1 cellular context compared by ENCODE assay signal in the genomic region with DNA sequence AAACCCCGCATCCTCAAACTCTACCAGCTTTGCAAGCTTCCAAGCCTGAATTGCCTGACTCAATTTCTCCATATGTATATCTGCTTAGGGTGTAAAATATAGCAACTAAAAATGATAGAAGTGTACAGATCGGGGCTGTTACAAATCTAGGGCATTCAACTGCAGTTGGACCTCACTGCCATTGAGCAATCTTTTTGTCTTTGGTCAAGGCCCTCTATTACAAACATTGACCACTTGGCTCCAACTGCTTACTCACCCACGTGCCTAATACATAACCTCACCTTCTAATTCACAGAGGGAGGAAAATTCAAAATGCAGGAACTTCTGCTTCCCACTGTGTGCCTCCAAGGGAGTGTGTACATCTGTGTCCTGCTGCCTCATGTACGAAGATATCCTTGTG.
A peak's percentile ranks its signal among the peaks of the same experiment; 100 is the strongest.
TF ChIP-seq lines count a peak whose summit lies in the region.

No MANE protein-coding gene starts in this region.

TF ChIP-seq in HepG2, 621 proteins besides CTCF, POLR2A, EP300 and RAD21 (continued from another document and continues in another):
- TF ChIP-seq, protein P1, sequence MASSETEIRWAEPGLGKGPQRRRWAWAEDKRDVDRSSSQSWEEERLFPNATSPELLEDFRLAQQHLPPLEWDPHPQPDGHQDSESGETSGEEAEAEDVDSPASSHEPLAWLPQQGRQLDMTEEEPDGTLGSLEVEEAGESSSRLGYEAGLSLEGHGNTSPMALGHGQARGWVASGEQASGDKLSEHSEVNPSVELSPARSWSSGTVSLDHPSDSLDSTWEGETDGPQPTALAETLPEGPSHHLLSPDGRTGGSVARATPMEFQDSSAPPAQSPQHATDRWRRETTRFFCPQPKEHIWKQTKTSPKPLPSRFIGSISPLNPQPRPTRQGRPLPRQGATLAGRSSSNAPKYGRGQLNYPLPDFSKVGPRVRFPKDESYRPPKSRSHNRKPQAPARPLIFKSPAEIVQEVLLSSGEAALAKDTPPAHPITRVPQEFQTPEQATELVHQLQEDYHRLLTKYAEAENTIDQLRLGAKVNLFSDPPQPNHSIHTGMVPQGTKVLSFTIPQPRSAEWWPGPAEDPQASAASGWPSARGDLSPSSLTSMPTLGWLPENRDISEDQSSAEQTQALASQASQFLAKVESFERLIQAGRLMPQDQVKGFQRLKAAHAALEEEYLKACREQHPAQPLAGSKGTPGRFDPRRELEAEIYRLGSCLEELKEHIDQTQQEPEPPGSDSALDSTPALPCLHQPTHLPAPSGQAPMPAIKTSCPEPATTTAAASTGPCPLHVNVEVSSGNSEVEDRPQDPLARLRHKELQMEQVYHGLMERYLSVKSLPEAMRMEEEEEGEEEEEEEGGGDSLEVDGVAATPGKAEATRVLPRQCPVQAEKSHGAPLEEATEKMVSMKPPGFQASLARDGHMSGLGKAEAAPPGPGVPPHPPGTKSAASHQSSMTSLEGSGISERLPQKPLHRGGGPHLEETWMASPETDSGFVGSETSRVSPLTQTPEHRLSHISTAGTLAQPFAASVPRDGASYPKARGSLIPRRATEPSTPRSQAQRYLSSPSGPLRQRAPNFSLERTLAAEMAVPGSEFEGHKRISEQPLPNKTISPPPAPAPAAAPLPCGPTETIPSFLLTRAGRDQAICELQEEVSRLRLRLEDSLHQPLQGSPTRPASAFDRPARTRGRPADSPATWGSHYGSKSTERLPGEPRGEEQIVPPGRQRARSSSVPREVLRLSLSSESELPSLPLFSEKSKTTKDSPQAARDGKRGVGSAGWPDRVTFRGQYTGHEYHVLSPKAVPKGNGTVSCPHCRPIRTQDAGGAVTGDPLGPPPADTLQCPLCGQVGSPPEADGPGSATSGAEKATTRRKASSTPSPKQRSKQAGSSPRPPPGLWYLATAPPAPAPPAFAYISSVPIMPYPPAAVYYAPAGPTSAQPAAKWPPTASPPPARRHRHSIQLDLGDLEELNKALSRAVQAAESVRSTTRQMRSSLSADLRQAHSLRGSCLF (CRISPR knock-in tag; IDR thresholded peaks at IDR 0.05; ENCODE audit: borderline replicate concordance) = no peak
- TF ChIP-seq BCL6 (CRISPR knock-in tag; IDR thresholded peaks at IDR 0.05) = no peak
- TF ChIP-seq, protein P2, sequence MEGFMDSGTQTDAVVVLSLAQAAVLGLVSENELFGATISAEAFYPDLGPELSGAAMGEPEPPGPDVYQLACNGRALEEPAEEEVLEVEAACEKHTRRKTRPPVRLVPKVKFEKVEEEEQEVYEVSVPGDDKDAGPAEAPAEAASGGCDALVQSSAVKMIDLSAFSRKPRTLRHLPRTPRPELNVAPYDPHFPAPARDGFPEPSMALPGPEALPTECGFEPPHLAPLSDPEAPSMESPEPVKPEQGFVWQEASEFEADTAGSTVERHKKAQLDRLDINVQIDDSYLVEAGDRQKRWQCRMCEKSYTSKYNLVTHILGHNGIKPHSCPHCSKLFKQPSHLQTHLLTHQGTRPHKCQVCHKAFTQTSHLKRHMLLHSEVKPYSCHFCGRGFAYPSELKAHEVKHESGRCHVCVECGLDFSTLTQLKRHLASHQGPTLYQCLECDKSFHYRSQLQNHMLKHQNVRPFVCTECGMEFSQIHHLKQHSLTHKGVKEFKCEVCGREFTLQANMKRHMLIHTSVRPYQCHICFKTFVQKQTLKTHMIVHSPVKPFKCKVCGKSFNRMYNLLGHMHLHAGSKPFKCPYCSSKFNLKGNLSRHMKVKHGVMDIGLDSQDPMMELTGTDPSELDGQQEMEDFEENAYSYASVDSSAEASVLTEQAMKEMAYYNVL (CRISPR knock-in tag; IDR thresholded peaks at IDR 0.05; ENCODE audit: borderline replicate concordance) = no peak
- TF ChIP-seq, protein P3, sequence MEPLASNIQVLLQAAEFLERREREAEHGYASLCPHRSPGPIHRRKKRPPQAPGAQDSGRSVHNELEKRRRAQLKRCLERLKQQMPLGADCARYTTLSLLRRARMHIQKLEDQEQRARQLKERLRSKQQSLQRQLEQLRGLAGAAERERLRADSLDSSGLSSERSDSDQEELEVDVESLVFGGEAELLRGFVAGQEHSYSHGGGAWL (CRISPR knock-in tag; IDR thresholded peaks at IDR 0.05) = no peak
- no peak for TF ChIP-seq MAF1 (CRISPR knock-in tag; IDR thresholded peaks at IDR 0.05; ENCODE audit: borderline replicate concordance)
- no peak for TF ChIP-seq ARNT (IDR thresholded peaks at IDR 0.05)
- no peak for TF ChIP-seq JUND (CRISPR knock-in tag; IDR thresholded peaks at IDR 0.05)
- TF ChIP-seq BRCA1 (CRISPR knock-in tag; IDR thresholded peaks at IDR 0.05) = no peak
- TF ChIP-seq NFYB (CRISPR knock-in tag; IDR thresholded peaks at IDR 0.05) = no peak
- TF ChIP-seq RFX3 (CRISPR knock-in tag; IDR thresholded peaks at IDR 0.05) = no peak
- TF ChIP-seq MIXL1 (CRISPR knock-in tag; IDR thresholded peaks at IDR 0.05) = no peak
- TF ChIP-seq HMGA1 (CRISPR knock-in tag; conservative IDR thresholded peaks at IDR 0.05) = no peak
- TF ChIP-seq ATAD3A (CRISPR knock-in tag; IDR thresholded peaks at IDR 0.05) = no peak
- TF ChIP-seq, protein P4, sequence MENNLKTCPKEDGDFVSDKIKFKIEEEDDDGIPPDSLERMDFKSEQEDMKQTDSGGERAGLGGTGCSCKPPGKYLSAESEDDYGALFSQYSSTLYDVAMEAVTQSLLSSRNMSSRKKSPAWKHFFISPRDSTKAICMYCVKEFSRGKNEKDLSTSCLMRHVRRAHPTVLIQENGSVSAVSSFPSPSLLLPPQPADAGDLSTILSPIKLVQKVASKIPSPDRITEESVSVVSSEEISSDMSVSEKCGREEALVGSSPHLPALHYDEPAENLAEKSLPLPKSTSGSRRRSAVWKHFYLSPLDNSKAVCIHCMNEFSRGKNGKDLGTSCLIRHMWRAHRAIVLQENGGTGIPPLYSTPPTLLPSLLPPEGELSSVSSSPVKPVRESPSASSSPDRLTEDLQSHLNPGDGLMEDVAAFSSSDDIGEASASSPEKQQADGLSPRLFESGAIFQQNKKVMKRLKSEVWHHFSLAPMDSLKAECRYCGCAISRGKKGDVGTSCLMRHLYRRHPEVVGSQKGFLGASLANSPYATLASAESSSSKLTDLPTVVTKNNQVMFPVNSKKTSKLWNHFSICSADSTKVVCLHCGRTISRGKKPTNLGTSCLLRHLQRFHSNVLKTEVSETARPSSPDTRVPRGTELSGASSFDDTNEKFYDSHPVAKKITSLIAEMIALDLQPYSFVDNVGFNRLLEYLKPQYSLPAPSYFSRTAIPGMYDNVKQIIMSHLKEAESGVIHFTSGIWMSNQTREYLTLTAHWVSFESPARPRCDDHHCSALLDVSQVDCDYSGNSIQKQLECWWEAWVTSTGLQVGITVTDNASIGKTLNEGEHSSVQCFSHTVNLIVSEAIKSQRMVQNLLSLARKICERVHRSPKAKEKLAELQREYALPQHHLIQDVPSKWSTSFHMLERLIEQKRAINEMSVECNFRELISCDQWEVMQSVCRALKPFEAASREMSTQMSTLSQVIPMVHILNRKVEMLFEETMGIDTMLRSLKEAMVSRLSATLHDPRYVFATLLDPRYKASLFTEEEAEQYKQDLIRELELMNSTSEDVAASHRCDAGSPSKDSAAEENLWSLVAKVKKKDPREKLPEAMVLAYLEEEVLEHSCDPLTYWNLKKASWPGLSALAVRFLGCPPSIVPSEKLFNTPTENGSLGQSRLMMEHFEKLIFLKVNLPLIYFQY (CRISPR knock-in tag; IDR thresholded peaks at IDR 0.05; ENCODE audit: borderline replicate concordance) = no peak
- no peak for TF ChIP-seq NR2F2 (IDR thresholded peaks at IDR 0.05; ENCODE audit: borderline replicate concordance, low read depth)
- peak; percentile 30; the same call in 1 of the 2 replicates for TF ChIP-seq JUN (CRISPR knock-in tag; IDR thresholded peaks at IDR 0.05)
- no peak for TF ChIP-seq ZNF451 (CRISPR knock-in tag; IDR thresholded peaks at IDR 0.05)
- TF ChIP-seq NCOA1 (CRISPR knock-in tag; IDR thresholded peaks at IDR 0.05) = no peak
- no peak for TF ChIP-seq HCFC1 (IDR thresholded peaks at IDR 0.05; ENCODE audit: low read depth, low read length)
- TF ChIP-seq, protein P5, sequence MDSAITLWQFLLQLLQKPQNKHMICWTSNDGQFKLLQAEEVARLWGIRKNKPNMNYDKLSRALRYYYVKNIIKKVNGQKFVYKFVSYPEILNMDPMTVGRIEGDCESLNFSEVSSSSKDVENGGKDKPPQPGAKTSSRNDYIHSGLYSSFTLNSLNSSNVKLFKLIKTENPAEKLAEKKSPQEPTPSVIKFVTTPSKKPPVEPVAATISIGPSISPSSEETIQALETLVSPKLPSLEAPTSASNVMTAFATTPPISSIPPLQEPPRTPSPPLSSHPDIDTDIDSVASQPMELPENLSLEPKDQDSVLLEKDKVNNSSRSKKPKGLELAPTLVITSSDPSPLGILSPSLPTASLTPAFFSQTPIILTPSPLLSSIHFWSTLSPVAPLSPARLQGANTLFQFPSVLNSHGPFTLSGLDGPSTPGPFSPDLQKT (CRISPR knock-in tag; IDR thresholded peaks at IDR 0.05; ENCODE audit: borderline replicate concordance) = no peak
- no peak for TF ChIP-seq ZNF234 (CRISPR knock-in tag; conservative IDR thresholded peaks at IDR 0.05)
- no peak for TF ChIP-seq STAG1 (CRISPR knock-in tag; IDR thresholded peaks at IDR 0.05)
- TF ChIP-seq DPF2 (CRISPR knock-in tag; IDR thresholded peaks at IDR 0.05; ENCODE audit: borderline replicate concordance, low read depth) = no peak
- TF ChIP-seq ZBTB21 (CRISPR knock-in tag; IDR thresholded peaks at IDR 0.05) = no peak
- TF ChIP-seq, protein P6, sequence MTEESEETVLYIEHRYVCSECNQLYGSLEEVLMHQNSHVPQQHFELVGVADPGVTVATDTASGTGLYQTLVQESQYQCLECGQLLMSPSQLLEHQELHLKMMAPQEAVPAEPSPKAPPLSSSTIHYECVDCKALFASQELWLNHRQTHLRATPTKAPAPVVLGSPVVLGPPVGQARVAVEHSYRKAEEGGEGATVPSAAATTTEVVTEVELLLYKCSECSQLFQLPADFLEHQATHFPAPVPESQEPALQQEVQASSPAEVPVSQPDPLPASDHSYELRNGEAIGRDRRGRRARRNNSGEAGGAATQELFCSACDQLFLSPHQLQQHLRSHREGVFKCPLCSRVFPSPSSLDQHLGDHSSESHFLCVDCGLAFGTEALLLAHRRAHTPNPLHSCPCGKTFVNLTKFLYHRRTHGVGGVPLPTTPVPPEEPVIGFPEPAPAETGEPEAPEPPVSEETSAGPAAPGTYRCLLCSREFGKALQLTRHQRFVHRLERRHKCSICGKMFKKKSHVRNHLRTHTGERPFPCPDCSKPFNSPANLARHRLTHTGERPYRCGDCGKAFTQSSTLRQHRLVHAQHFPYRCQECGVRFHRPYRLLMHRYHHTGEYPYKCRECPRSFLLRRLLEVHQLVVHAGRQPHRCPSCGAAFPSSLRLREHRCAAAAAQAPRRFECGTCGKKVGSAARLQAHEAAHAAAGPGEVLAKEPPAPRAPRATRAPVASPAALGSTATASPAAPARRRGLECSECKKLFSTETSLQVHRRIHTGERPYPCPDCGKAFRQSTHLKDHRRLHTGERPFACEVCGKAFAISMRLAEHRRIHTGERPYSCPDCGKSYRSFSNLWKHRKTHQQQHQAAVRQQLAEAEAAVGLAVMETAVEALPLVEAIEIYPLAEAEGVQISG (CRISPR knock-in tag; IDR thresholded peaks at IDR 0.05) = no peak
- TF ChIP-seq, protein P7, sequence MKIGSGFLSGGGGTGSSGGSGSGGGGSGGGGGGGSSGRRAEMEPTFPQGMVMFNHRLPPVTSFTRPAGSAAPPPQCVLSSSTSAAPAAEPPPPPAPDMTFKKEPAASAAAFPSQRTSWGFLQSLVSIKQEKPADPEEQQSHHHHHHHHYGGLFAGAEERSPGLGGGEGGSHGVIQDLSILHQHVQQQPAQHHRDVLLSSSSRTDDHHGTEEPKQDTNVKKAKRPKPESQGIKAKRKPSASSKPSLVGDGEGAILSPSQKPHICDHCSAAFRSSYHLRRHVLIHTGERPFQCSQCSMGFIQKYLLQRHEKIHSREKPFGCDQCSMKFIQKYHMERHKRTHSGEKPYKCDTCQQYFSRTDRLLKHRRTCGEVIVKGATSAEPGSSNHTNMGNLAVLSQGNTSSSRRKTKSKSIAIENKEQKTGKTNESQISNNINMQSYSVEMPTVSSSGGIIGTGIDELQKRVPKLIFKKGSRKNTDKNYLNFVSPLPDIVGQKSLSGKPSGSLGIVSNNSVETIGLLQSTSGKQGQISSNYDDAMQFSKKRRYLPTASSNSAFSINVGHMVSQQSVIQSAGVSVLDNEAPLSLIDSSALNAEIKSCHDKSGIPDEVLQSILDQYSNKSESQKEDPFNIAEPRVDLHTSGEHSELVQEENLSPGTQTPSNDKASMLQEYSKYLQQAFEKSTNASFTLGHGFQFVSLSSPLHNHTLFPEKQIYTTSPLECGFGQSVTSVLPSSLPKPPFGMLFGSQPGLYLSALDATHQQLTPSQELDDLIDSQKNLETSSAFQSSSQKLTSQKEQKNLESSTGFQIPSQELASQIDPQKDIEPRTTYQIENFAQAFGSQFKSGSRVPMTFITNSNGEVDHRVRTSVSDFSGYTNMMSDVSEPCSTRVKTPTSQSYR (CRISPR knock-in tag; IDR thresholded peaks at IDR 0.05; ENCODE audit: borderline replicate concordance) = no peak
- TF ChIP-seq FOXA1 (IDR thresholded peaks at IDR 0.05) = no peak
- peak; percentile 37; the same call in 1 of the 2 replicates for TF ChIP-seq FOXA1 (CRISPR knock-in tag; IDR thresholded peaks at IDR 0.05)
- no peak for TF ChIP-seq NFE2L2 (IDR thresholded peaks at IDR 0.05; ENCODE audit: low read length)
- no peak for TF ChIP-seq FOXP1 (IDR thresholded peaks at IDR 0.05)
- peak; percentile 14; the same call in 1 of the 2 replicates for TF ChIP-seq FOXP1 (CRISPR knock-in tag; IDR thresholded peaks at IDR 0.05)
- no peak for TF ChIP-seq ZNF225 (CRISPR knock-in tag; IDR thresholded peaks at IDR 0.05)
- no peak for TF ChIP-seq GATA4 (IDR thresholded peaks at IDR 0.05; ENCODE audit: borderline replicate concordance, low read depth)
- no peak for TF ChIP-seq AGO1 (IDR thresholded peaks at IDR 0.05; ENCODE audit: low read depth, low read length, poor library complexity, severe bottlenecking)
- TF ChIP-seq NR3C1 (CRISPR knock-in tag; IDR thresholded peaks at IDR 0.05) = no peak
- TF ChIP-seq, protein P8, sequence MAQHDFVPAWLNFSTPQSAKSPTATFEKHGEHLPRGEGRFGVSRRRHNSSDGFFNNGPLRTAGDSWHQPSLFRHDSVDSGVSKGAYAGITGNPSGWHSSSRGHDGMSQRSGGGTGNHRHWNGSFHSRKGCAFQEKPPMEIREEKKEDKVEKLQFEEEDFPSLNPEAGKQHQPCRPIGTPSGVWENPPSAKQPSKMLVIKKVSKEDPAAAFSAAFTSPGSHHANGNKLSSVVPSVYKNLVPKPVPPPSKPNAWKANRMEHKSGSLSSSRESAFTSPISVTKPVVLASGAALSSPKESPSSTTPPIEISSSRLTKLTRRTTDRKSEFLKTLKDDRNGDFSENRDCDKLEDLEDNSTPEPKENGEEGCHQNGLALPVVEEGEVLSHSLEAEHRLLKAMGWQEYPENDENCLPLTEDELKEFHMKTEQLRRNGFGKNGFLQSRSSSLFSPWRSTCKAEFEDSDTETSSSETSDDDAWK (CRISPR knock-in tag; IDR thresholded peaks at IDR 0.05) = no peak
- TF ChIP-seq SMAD9 (CRISPR knock-in tag; IDR thresholded peaks at IDR 0.05) = no peak
- peak; percentile 63 for TF ChIP-seq GATAD2A (CRISPR knock-in tag; IDR thresholded peaks at IDR 0.05)
- TF ChIP-seq ZNF660 (CRISPR knock-in tag; IDR thresholded peaks at IDR 0.05; ENCODE audit: borderline replicate concordance, low read depth) = no peak
- no peak for TF ChIP-seq ZFP1 (CRISPR knock-in tag; IDR thresholded peaks at IDR 0.05)
